In the genomic region with DNA sequence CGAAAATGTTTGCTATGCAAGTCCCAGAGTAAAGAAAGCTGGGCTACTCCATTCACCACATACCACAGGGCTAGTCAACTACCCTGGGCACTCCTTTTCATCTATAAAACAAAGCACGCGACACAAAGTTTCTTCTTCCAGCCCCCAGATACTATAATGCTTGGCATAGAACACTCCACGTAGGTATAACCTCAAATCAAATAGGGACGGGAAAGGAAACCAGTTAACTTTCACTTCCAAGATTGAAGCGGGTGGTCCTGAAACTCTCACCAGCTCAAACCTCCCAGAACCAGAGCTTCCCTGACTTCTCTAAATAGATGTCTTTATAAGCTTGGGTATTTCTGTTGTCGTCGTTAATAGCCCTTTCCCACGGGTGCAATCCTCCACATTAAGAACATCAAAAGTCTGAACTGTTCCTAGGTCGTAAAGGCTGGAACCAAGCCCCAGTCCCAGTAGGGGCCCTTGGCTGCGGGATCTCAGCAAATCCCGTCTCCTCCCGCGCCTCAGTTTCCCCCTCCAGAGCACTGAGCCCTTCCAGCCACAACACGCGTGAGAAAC, we compare ENCODE assay signal across 1 cellular context.
TF ChIP-seq lines count a peak whose summit lies in the region.

No MANE protein-coding gene starts in this region.

TF ChIP-seq in GM23338, 12 proteins besides CTCF, POLR2A, EP300 and RAD21 (continued from another document):
- TF ChIP-seq ZNF462 (CRISPR knock-in tag; IDR thresholded peaks at IDR 0.05) = no peak
